Comparison of ENCODE assay signal across 1 cellular context in the genomic region with DNA sequence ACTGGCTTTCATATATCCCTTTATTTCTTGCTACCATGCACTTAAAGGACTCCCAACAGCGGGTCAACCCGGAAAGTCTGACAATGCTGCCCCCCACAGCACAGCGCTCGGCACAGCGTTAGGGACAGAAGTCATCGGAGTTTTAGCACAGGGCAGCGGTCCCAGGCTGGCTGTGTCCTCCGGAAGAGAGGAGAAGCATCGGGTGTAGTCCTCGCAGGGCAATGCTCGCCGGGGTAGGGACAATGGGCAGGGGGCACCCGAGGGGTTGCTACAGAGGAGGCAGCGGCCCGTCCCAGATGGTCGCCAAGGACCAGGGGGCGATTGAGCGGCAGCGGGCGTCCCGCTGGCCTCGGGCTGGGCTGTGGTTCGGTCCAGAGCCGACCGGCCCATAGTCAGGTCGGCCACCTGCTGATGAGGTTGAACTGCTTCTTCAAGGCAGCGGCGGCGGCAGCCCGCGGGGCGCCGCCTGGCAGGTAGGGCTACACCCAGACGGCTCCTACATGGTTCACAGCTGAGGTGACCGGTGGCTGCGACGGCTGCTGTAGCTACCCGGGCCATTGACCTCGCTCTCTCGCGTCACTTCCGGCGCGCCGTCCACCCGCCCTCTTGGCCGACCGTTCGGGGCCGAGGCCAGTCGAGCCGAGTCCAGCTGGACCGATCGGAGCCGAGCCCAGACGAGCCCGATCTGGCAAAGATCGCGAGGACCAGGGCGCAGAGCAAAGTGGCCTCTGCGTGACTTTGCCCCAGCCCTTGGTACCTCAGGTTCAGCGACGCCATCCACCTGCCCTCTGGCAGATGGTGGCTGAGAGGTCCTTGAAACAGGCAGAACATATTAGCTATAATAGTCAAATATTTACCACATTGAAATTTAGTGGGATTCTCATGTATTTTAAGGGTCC.
A peak's percentile ranks its signal among the peaks of the same experiment; 100 is the strongest.
TF ChIP-seq lines count a peak whose summit lies in the region.

No MANE protein-coding gene starts in this region.

TF ChIP-seq in K562, 482 proteins besides CTCF, POLR2A, EP300 and RAD21 (continued from another document and continues in another):
- TF ChIP-seq, protein P1, sequence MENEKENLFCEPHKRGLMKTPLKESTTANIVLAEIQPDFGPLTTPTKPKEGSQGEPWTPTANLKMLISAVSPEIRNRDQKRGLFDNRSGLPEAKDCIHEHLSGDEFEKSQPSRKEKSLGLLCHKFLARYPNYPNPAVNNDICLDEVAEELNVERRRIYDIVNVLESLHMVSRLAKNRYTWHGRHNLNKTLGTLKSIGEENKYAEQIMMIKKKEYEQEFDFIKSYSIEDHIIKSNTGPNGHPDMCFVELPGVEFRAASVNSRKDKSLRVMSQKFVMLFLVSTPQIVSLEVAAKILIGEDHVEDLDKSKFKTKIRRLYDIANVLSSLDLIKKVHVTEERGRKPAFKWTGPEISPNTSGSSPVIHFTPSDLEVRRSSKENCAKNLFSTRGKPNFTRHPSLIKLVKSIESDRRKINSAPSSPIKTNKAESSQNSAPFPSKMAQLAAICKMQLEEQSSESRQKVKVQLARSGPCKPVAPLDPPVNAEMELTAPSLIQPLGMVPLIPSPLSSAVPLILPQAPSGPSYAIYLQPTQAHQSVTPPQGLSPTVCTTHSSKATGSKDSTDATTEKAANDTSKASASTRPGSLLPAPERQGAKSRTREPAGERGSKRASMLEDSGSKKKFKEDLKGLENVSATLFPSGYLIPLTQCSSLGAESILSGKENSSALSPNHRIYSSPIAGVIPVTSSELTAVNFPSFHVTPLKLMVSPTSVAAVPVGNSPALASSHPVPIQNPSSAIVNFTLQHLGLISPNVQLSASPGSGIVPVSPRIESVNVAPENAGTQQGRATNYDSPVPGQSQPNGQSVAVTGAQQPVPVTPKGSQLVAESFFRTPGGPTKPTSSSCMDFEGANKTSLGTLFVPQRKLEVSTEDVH (IDR thresholded peaks at IDR 0.05; ENCODE audit: low read depth, partially characterized antibody) = peak; percentile 46
- peak; percentile 95 for TF ChIP-seq SNIP1 (IDR thresholded peaks at IDR 0.05; ENCODE audit: low read depth)
- TF ChIP-seq SMAD1 (IDR thresholded peaks at IDR 0.05; ENCODE audit: low read depth, low read length, partially characterized antibody) = no peak
- TF ChIP-seq HOXB6 (CRISPR knock-in tag; IDR thresholded peaks at IDR 0.05; ENCODE audit: borderline replicate concordance) = no peak
- TF ChIP-seq, protein P2, sequence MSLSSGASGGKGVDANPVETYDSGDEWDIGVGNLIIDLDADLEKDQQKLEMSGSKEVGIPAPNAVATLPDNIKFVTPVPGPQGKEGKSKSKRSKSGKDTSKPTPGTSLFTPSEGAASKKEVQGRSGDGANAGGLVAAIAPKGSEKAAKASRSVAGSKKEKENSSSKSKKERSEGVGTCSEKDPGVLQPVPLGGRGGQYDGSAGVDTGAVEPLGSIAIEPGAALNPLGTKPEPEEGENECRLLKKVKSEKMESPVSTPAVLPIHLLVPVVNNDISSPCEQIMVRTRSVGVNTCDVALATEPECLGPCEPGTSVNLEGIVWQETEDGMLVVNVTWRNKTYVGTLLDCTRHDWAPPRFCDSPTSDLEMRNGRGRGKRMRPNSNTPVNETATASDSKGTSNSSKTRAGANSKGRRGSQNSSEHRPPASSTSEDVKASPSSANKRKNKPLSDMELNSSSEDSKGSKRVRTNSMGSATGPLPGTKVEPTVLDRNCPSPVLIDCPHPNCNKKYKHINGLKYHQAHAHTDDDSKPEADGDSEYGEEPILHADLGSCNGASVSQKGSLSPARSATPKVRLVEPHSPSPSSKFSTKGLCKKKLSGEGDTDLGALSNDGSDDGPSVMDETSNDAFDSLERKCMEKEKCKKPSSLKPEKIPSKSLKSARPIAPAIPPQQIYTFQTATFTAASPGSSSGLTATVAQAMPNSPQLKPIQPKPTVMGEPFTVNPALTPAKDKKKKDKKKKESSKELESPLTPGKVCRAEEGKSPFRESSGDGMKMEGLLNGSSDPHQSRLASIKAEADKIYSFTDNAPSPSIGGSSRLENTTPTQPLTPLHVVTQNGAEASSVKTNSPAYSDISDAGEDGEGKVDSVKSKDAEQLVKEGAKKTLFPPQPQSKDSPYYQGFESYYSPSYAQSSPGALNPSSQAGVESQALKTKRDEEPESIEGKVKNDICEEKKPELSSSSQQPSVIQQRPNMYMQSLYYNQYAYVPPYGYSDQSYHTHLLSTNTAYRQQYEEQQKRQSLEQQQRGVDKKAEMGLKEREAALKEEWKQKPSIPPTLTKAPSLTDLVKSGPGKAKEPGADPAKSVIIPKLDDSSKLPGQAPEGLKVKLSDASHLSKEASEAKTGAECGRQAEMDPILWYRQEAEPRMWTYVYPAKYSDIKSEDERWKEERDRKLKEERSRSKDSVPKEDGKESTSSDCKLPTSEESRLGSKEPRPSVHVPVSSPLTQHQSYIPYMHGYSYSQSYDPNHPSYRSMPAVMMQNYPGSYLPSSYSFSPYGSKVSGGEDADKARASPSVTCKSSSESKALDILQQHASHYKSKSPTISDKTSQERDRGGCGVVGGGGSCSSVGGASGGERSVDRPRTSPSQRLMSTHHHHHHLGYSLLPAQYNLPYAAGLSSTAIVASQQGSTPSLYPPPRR (CRISPR knock-in tag; IDR thresholded peaks at IDR 0.05; ENCODE audit: borderline replicate concordance) = no peak
- TF ChIP-seq MTA3 (IDR thresholded peaks at IDR 0.05; ENCODE audit: borderline replicate concordance) = peak; percentile 27; the same call in 1 of the 2 replicates
- no peak for TF ChIP-seq MECOM (CRISPR knock-in tag; IDR thresholded peaks at IDR 0.05)
- TF ChIP-seq AFF1 (IDR thresholded peaks at IDR 0.05; ENCODE audit: low read depth in 1 of 2, partially characterized antibody in 2 of 2) = no peak
- TF ChIP-seq, protein P3, sequence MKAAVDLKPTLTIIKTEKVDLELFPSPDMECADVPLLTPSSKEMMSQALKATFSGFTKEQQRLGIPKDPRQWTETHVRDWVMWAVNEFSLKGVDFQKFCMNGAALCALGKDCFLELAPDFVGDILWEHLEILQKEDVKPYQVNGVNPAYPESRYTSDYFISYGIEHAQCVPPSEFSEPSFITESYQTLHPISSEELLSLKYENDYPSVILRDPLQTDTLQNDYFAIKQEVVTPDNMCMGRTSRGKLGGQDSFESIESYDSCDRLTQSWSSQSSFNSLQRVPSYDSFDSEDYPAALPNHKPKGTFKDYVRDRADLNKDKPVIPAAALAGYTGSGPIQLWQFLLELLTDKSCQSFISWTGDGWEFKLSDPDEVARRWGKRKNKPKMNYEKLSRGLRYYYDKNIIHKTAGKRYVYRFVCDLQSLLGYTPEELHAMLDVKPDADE (conservative IDR thresholded peaks at IDR 0.05; ENCODE audit: control insufficient read depth, low read depth, low read length) = peak; percentile 23; the same call in 1 of the 2 replicates
- TF ChIP-seq ZNF589 (CRISPR knock-in tag; IDR thresholded peaks at IDR 0.05; ENCODE audit: low read depth) = 0 out of 2 replicates have a peak, but pooled peaks have one; percentile 21
- TF ChIP-seq NKRF (IDR thresholded peaks at IDR 0.05; ENCODE audit: borderline replicate concordance) = peak; percentile 74
- no peak for TF ChIP-seq ZKSCAN8 (CRISPR knock-in tag; IDR thresholded peaks at IDR 0.05)
- TF ChIP-seq, protein P4, sequence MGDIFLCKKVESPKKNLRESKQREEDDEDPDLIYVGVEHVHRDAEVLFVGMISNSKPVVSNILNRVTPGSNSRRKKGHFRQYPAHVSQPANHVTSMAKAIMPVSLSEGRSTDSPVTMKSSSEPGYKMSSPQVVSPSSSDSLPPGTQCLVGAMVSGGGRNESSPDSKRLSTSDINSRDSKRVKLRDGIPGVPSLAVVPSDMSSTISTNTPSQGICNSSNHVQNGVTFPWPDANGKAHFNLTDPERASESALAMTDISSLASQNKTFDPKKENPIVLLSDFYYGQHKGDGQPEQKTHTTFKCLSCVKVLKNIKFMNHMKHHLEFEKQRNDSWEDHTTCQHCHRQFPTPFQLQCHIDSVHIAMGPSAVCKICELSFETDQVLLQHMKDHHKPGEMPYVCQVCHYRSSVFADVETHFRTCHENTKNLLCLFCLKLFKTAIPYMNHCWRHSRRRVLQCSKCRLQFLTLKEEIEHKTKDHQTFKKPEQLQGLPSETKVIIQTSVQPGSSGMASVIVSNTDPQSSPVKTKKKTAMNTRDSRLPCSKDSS (IDR thresholded peaks at IDR 0.05; ENCODE audit: low read depth, partially characterized antibody) = no peak
- 0 out of 2 replicates have a peak, but pooled peaks have one; percentile 45 for TF ChIP-seq HDGF (IDR thresholded peaks at IDR 0.05)
- TF ChIP-seq CBFA2T3 (IDR thresholded peaks at IDR 0.05) = no peak; the same call in 1 of the 2 replicates
- TF ChIP-seq JUND (IDR thresholded peaks at IDR 0.05; ENCODE audit: borderline replicate concordance, low read depth, low read length) = peak; percentile 64
- TF ChIP-seq JUND (tag; IDR thresholded peaks at IDR 0.05; ENCODE audit: borderline replicate concordance, low read depth, low read length) = no peak; the same call in 2 of the 3 replicates
- peak; percentile 75 for TF ChIP-seq ATF7 (IDR thresholded peaks at IDR 0.05)
- TF ChIP-seq POLR2AphosphoS5 (IDR thresholded peaks at IDR 0.05; ENCODE audit: control insufficient read depth, insufficient read depth, low read depth, low read length) = peak; percentile 77
- TF ChIP-seq FOXJ2 (tag; IDR thresholded peaks at IDR 0.05) = no peak
- TF ChIP-seq DMBX1 (CRISPR knock-in tag; IDR thresholded peaks at IDR 0.05; ENCODE audit: borderline replicate concordance) = 0 out of 2 replicates have a peak, but pooled peaks have one; percentile 21
- TF ChIP-seq CREB1 (IDR thresholded peaks at IDR 0.05) = peak; percentile 95
- peak; percentile 98 for TF ChIP-seq CREB1 (CRISPR knock-in tag; IDR thresholded peaks at IDR 0.05)
- TF ChIP-seq, protein P5, sequence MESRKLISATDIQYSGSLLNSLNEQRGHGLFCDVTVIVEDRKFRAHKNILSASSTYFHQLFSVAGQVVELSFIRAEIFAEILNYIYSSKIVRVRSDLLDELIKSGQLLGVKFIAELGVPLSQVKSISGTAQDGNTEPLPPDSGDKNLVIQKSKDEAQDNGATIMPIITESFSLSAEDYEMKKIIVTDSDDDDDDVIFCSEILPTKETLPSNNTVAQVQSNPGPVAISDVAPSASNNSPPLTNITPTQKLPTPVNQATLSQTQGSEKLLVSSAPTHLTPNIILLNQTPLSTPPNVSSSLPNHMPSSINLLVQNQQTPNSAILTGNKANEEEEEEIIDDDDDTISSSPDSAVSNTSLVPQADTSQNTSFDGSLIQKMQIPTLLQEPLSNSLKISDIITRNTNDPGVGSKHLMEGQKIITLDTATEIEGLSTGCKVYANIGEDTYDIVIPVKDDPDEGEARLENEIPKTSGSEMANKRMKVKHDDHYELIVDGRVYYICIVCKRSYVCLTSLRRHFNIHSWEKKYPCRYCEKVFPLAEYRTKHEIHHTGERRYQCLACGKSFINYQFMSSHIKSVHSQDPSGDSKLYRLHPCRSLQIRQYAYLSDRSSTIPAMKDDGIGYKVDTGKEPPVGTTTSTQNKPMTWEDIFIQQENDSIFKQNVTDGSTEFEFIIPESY (CRISPR knock-in tag; IDR thresholded peaks at IDR 0.05) = no peak
- TF ChIP-seq, protein P6, sequence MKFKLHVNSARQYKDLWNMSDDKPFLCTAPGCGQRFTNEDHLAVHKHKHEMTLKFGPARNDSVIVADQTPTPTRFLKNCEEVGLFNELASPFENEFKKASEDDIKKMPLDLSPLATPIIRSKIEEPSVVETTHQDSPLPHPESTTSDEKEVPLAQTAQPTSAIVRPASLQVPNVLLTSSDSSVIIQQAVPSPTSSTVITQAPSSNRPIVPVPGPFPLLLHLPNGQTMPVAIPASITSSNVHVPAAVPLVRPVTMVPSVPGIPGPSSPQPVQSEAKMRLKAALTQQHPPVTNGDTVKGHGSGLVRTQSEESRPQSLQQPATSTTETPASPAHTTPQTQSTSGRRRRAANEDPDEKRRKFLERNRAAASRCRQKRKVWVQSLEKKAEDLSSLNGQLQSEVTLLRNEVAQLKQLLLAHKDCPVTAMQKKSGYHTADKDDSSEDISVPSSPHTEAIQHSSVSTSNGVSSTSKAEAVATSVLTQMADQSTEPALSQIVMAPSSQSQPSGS (CRISPR knock-in tag; IDR thresholded peaks at IDR 0.05) = no peak
- peak; percentile 99 for TF ChIP-seq GABPB1 (CRISPR knock-in tag; IDR thresholded peaks at IDR 0.05)
- no peak for TF ChIP-seq STAT5B (CRISPR knock-in tag; IDR thresholded peaks at IDR 0.05)
- TF ChIP-seq NRF1 (conservative IDR thresholded peaks at IDR 0.05 in 1 of 2, IDR thresholded peaks at IDR 0.05 in 1 of 2) = peak in 1 of 2 experiments; percentile 45; a peak in 2 of 4 replicates
- 0 out of 2 replicates have a peak, but pooled peaks have one; percentile 14 for TF ChIP-seq SMARCE1 (IDR thresholded peaks at IDR 0.05)
